In genomic region chr1:30083800-30084464, GRCh38 we compare ENCODE assay signal across 9 cellular contexts.
DNase-seq lines count a peak whose midpoint lies in the region; ATAC-seq and TF ChIP-seq lines count a peak whose summit lies in the region.
"Had no signal": no experiment of that assay in that cellular context is flagged by ENCODE, and none has a peak within 500 bp of the region (broad histone marks: within the 10 kb centered on the region; RNA-seq: fewer than 3 reads in every experiment).

No MANE protein-coding gene starts in this region.

- H3K27ac Mint-ChIP-seq in activated CD4-positive, alpha-beta memory T cell treated with anti-CD3 and anti-CD28 coated beads, Interleukin-2, amount 10 ng/mL, durations not matched to agents 7 days and 5 days, result no peak overlapping the region
- H3K27ac Mint-ChIP-seq in activated CD8-positive, alpha-beta T cell treated with anti-CD3 and anti-CD28 coated beads, Interleukin-2, amount 10 ng/mL, durations not matched to agents 7 days and 5 days, result no peak overlapping the region
- H3K27ac Mint-ChIP-seq in T-cell, result no peak overlapping the region
- H3K27ac Mint-ChIP-seq: activated naive CD4-positive, alpha-beta T cell treated with anti-CD3 and anti-CD28 coated beads, Interleukin-2, amount 10 ng/mL, durations not matched to agents 7 days and 5 days had no signal

- ATAC-seq in GM18868 (IDR thresholded peaks at IDR 0.05; ENCODE audit: unreplicated experiment), result no peak
- ATAC-seq in activated CD8-positive, alpha-beta T cell treated with anti-CD3 and anti-CD28 coated beads, Interleukin-2, amount 10 ng/mL, durations not matched to agents 7 days and 5 days, result no peak
- no peak for ATAC-seq in T-cell (replicated peaks in 1 of 4)

- no peaks in the 10 kb centered on the region for H3K9me3 Mint-ChIP-seq in activated CD4-positive, alpha-beta memory T cell treated with anti-CD3 and anti-CD28 coated beads, Interleukin-2, amount 10 ng/mL, durations not matched to agents 7 days and 5 days
- H3K9me3 Mint-ChIP-seq in activated CD8-positive, alpha-beta T cell treated with anti-CD3 and anti-CD28 coated beads, Interleukin-2, amount 10 ng/mL, durations not matched to agents 7 days and 5 days (ENCODE audit: insufficient read depth), result no peaks in the 10 kb centered on the region
- H3K9me3 Mint-ChIP-seq in T-cell, result no peaks in the 10 kb centered on the region
- H3K9me3 Mint-ChIP-seq: activated naive CD4-positive, alpha-beta T cell treated with anti-CD3 and anti-CD28 coated beads, Interleukin-2, amount 10 ng/mL, durations not matched to agents 7 days and 5 days had no signal

- no peak for TF ChIP-seq CTCF in adrenal gland (IDR thresholded peaks at IDR 0.05)

- H3K36me3 Mint-ChIP-seq in activated CD4-positive, alpha-beta memory T cell treated with anti-CD3 and anti-CD28 coated beads, Interleukin-2, amount 10 ng/mL, durations not matched to agents 7 days and 5 days (ENCODE audit: low read depth), result no peaks in the 10 kb centered on the region
- no peaks in the 10 kb centered on the region for H3K36me3 Mint-ChIP-seq in activated CD8-positive, alpha-beta T cell treated with anti-CD3 and anti-CD28 coated beads, Interleukin-2, amount 10 ng/mL, durations not matched to agents 7 days and 5 days (ENCODE audit: low read depth)
- no peaks in the 10 kb centered on the region for H3K36me3 Mint-ChIP-seq in T-cell
- H3K36me3 Mint-ChIP-seq: activated naive CD4-positive, alpha-beta T cell treated with anti-CD3 and anti-CD28 coated beads, Interleukin-2, amount 10 ng/mL, durations not matched to agents 7 days and 5 days had no signal

- DNase-seq in GM04503 (ENCODE audit: low read depth), result peak; percentile 27
- no peak for DNase-seq in adrenal gland
- DNase-seq in glomerular visceral epithelial cell (ENCODE audit: extremely low spot score), result peak; percentile 78
- DNase-seq in skeletal muscle cell (ENCODE audit: low read depth), result peak; percentile 46
- DNase-seq in activated CD4-positive, alpha-beta memory T cell treated with anti-CD3 and anti-CD28 coated beads, Interleukin-2, amount 10 ng/mL, durations not matched to agents 7 days and 5 days, result no peak
- DNase-seq in activated CD8-positive, alpha-beta T cell treated with anti-CD3 and anti-CD28 coated beads, Interleukin-2, amount 10 ng/mL, durations not matched to agents 7 days and 5 days, result no peak
- no peak for DNase-seq in T-cell
- DNase-seq: activated naive CD4-positive, alpha-beta T cell treated with anti-CD3 and anti-CD28 coated beads, Interleukin-2, amount 10 ng/mL, durations not matched to agents 7 days and 5 days had no signal

- H3K27me3 Mint-ChIP-seq in activated CD4-positive, alpha-beta memory T cell treated with anti-CD3 and anti-CD28 coated beads, Interleukin-2, amount 10 ng/mL, durations not matched to agents 7 days and 5 days, result peaks cover 5% of the 10 kb centered on the region
- H3K27me3 Mint-ChIP-seq in activated CD8-positive, alpha-beta T cell treated with anti-CD3 and anti-CD28 coated beads, Interleukin-2, amount 10 ng/mL, durations not matched to agents 7 days and 5 days (ENCODE audit: low read depth), result peaks cover under 1% of the 10 kb centered on the region
- H3K27me3 Mint-ChIP-seq in T-cell, result peaks cover 46 to 60% of the 10 kb centered on the region in 2 donors

- H3K4me1 Mint-ChIP-seq in activated CD4-positive, alpha-beta memory T cell treated with anti-CD3 and anti-CD28 coated beads, Interleukin-2, amount 10 ng/mL, durations not matched to agents 7 days and 5 days, result no peaks in the 10 kb centered on the region
- H3K4me1 Mint-ChIP-seq in activated CD8-positive, alpha-beta T cell treated with anti-CD3 and anti-CD28 coated beads, Interleukin-2, amount 10 ng/mL, durations not matched to agents 7 days and 5 days (ENCODE audit: low read depth), result no peaks in the 10 kb centered on the region
- H3K4me1 Mint-ChIP-seq in T-cell, result peaks cover 0 to 2% (median 0%) of the 10 kb centered on the region in 3 donors
- H3K4me1 Mint-ChIP-seq: activated naive CD4-positive, alpha-beta T cell treated with anti-CD3 and anti-CD28 coated beads, Interleukin-2, amount 10 ng/mL, durations not matched to agents 7 days and 5 days had no signal

- CTCF ChIA-PET in activated CD4-positive, alpha-beta memory T cell treated with anti-CD3 and anti-CD28 coated beads, Interleukin-2, amount 10 ng/mL, durations not matched to agents 7 days and 5 days (lab: Charles Lee), result no interaction called here
- CTCF ChIA-PET in activated CD8-positive, alpha-beta T cell treated with anti-CD3 and anti-CD28 coated beads, Interleukin-2, amount 10 ng/mL, durations not matched to agents 7 days and 5 days (lab: Charles Lee), result no interaction called here
- CTCF ChIA-PET in T-cell (lab: Charles Lee), result no interaction called here

- peak overlapping the region in 3 of 5 donors; percentile 10 to 78 (median 63) for H3K27ac ChIP-seq in adrenal gland

- H3K36me3 ChIP-seq in adrenal gland (replicated peaks in 1 of 2), result no peaks in the 10 kb centered on the region

- intact Hi-C loops in adrenal gland (cut with DNase I), result loop anchor here (10.0 kb wide), 2 partner anchors 289 to 849 kb away; partner anchors contain the start of genes MECR (in 1 of the 2) and PTPRU (in 1 of the 2)

- peaks cover 8 to 13% of the 10 kb centered on the region in 2 donors for H3K4me1 ChIP-seq in adrenal gland (replicated peaks in 1 of 2)

- no peaks in the 10 kb centered on the region for H3K27me3 ChIP-seq in adrenal gland

- H3K9me3 ChIP-seq in adrenal gland (replicated peaks in 1 of 3), result no peaks in the 10 kb centered on the region

- no peak overlapping the region for H3K4me3 Mint-ChIP-seq in activated CD4-positive, alpha-beta memory T cell treated with anti-CD3 and anti-CD28 coated beads, Interleukin-2, amount 10 ng/mL, durations not matched to agents 7 days and 5 days
- no peak overlapping the region for H3K4me3 Mint-ChIP-seq in activated CD8-positive, alpha-beta T cell treated with anti-CD3 and anti-CD28 coated beads, Interleukin-2, amount 10 ng/mL, durations not matched to agents 7 days and 5 days
- H3K4me3 Mint-ChIP-seq in T-cell, result no peak overlapping the region
- H3K4me3 Mint-ChIP-seq: activated naive CD4-positive, alpha-beta T cell treated with anti-CD3 and anti-CD28 coated beads, Interleukin-2, amount 10 ng/mL, durations not matched to agents 7 days and 5 days had no signal

- 25 to 32% (median 28%) methylated on average over 7 to 11 of the region's 11 CpGs for WGBS in adrenal gland, 4 donors

- H3K4me3 ChIP-seq in adrenal gland, result no peak overlapping the region
- H3K4me3 ChIP-seq in skeletal muscle cell (ENCODE audit: low read depth, low read length), result no peak overlapping the region

- POLR2A ChIA-PET in activated CD4-positive, alpha-beta memory T cell treated with anti-CD3 and anti-CD28 coated beads, Interleukin-2, amount 10 ng/mL, durations not matched to agents 7 days and 5 days (lab: Charles Lee), result no interaction called here
- POLR2A ChIA-PET in activated CD8-positive, alpha-beta T cell treated with anti-CD3 and anti-CD28 coated beads, Interleukin-2, amount 10 ng/mL, durations not matched to agents 7 days and 5 days (lab: Charles Lee), result no interaction called here
- POLR2A ChIA-PET in T-cell (lab: Charles Lee), result no interaction called here

- no peak for TF ChIP-seq POLR2A in adrenal gland (IDR thresholded peaks at IDR 0.05)

Comparison
In these comparisons a context has a peak if more than half of its experiments do, and no peak if none do; other contexts are left out.
1. DNase-seq: peak in GM04503 (single experiment), glomerular visceral epithelial cell (single experiment) and skeletal muscle cell (single experiment); none in adrenal gland (0 of 7), activated CD4-positive, alpha-beta memory T cell treated with anti-CD3 and anti-CD28 coated beads, Interleukin-2, amount 10 ng/mL, durations not matched to agents 7 days and 5 days (single experiment), activated CD8-positive, alpha-beta T cell treated with anti-CD3 and anti-CD28 coated beads, Interleukin-2, amount 10 ng/mL, durations not matched to agents 7 days and 5 days (single experiment) and T-cell (0 of 34).